ENCODE assay signal across 19 cellular contexts in the genomic region with DNA sequence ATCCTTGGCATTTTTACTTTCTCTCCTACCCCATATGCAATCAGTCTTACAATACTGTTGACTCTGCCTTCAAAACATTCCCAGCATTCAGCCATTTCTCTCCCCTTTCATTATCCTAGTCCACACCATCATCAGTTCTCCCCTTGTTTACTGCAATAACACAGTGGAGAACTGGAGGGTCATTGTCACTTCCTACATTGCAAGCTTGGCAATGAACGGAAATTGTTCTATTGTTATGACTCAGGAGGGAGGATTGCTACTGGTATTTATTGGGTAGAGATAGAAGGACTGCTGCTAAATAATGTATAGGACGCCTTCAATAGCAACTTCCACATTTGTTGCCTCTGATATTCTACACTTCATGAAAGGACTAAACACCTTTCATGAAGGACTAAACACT.
DNase-seq lines count a peak whose midpoint lies in the region; ATAC-seq and TF ChIP-seq lines count a peak whose summit lies in the region.
"Had no signal": no experiment of that assay in that cellular context is flagged by ENCODE, and none has a peak within 500 bp of the region (broad histone marks: within the 10 kb centered on the region; RNA-seq: fewer than 3 reads in every experiment).

No MANE protein-coding gene starts in this region.

- peak overlapping the region; percentile 6 for H3K27ac Mint-ChIP-seq in activated B cell treated with CpG ODN at 0.5 μM for 24 hours
- peak overlapping the region; percentile 49 for H3K27ac Mint-ChIP-seq in stimulated activated memory B cell treated with anti-CD40 and anti-IgM and Interleukin-4, amounts not matched to agents 10 μg/mL and 1 μg/mL and 100 μg/mL, for 72 hours
- H3K27ac Mint-ChIP-seq: CD8-positive, alpha-beta T cell had no signal

- DNase-seq in EL: peak; percentile 9
- DNase-seq in activated B cell treated with CpG ODN at 0.5 μM for 24 hours: no peak
- peak; percentile 31 for DNase-seq in glomerular endothelial cell (ENCODE audit: extremely low read depth, low read depth, low spot score)
- DNase-seq in anterior cingulate cortex (lab: John Stamatoyannopoulos, UW): no peak
- DNase-seq in AG20443 (ENCODE audit: low spot score): no peak
- no peak for DNase-seq in hepatocyte (ENCODE audit: low spot score)
- DNase-seq: C1 segment of cervical spinal cord; CD8-positive, alpha-beta T cell; GF-D8; KBM-7; NCI-H1092; NCI-H1436 treated with DMSO at 0.1 percent for 48 hours; NCI-H1930; NCI-H2227 treated with DMSO at 0.1 percent for 48 hours; NCI-H510A treated with DMSO at 0.1 percent for 48 hours; NCI-H82 had no signal

- H3K36me3 ChIP-seq in hepatocyte (replicated peaks; ENCODE audit: insufficient read depth, low read depth): no peaks in the 10 kb centered on the region

- CTCF ChIA-PET in activated B cell treated with CpG ODN at 0.5 μM for 24 hours (lab: Charles Lee): no interaction called here

- no peaks in the 10 kb centered on the region for H3K4me1 ChIP-seq in hepatocyte (ENCODE audit: insufficient read depth)

- intact Hi-C loops in activated B cell treated with CpG ODN at 0.5 μM for 24 hours (cut with micrococcal nuclease): loop anchor here (2.0 kb wide), 1 partner anchor 14 kb away; no protein-coding TSS in a partner anchor

- peaks cover 55% of the 10 kb centered on the region for H3K36me3 Mint-ChIP-seq in activated B cell treated with CpG ODN at 0.5 μM for 24 hours (ENCODE audit: low read depth)
- H3K36me3 Mint-ChIP-seq in stimulated activated memory B cell treated with anti-CD40 and anti-IgM and Interleukin-4, amounts not matched to agents 10 μg/mL and 1 μg/mL and 100 μg/mL, for 72 hours: peaks cover 26% of the 10 kb centered on the region
- H3K36me3 Mint-ChIP-seq: CD8-positive, alpha-beta T cell had no signal

- POLR2A ChIA-PET in activated B cell treated with CpG ODN at 0.5 μM for 24 hours (lab: Charles Lee): no interaction called here

- WGBS in hepatocyte (ENCODE audit: low lambda C conversion rate, missing lambda C conversion rate): 85% methylated on average over 2 of the region's 2 CpGs

- ATAC-seq in activated B cell treated with CpG ODN at 0.5 μM for 24 hours (ENCODE audit: low read depth) (no peak), GM21737 (IDR thresholded peaks at IDR 0.05; ENCODE audit: unreplicated experiment) (no peak)
- no peak for ATAC-seq in stimulated activated memory B cell treated with anti-CD40 and anti-IgM and Interleukin-4, amounts not matched to agents 10 μg/mL and 1 μg/mL and 100 μg/mL, for 72 hours
- ATAC-seq: CD8-positive, alpha-beta T cell; Right ventricle myocardium inferior had no signal

- H3K4me2 ChIP-seq in hepatocyte: no peak overlapping the region

- TF ChIP-seq CTCF in activated B cell treated with CpG ODN at 0.5 μM for 24 hours (IDR thresholded peaks at IDR 0.05) (no peak), hepatocyte (IDR thresholded peaks at IDR 0.05; ENCODE audit: poor library complexity) (no peak)

- no peak overlapping the region for H3K27ac ChIP-seq in hepatocyte

- no peaks in the 10 kb centered on the region for H3K9me2 ChIP-seq in hepatocyte (replicated peaks; ENCODE audit: insufficient read depth)

- H3K4me3 Mint-ChIP-seq in activated B cell treated with CpG ODN at 0.5 μM for 24 hours: no peak overlapping the region
- no peak overlapping the region for H3K4me3 Mint-ChIP-seq in stimulated activated memory B cell treated with anti-CD40 and anti-IgM and Interleukin-4, amounts not matched to agents 10 μg/mL and 1 μg/mL and 100 μg/mL, for 72 hours
- H3K4me3 Mint-ChIP-seq: CD8-positive, alpha-beta T cell had no signal

- no peaks in the 10 kb centered on the region for H3K9me3 ChIP-seq in hepatocyte (ENCODE audit: low read depth)

- H3K4me3 ChIP-seq in hepatocyte: no peak overlapping the region

- H2AFZ ChIP-seq in hepatocyte: no peak overlapping the region

- H3K27me3 ChIP-seq in hepatocyte: no peaks in the 10 kb centered on the region

- no peaks in the 10 kb centered on the region for H4K20me1 ChIP-seq in hepatocyte (ENCODE audit: insufficient read depth, poor library complexity, severe bottlenecking)

- no peaks in the 10 kb centered on the region for H3K9me3 Mint-ChIP-seq in activated B cell treated with CpG ODN at 0.5 μM for 24 hours
- peaks cover 6% of the 10 kb centered on the region for H3K9me3 Mint-ChIP-seq in stimulated activated memory B cell treated with anti-CD40 and anti-IgM and Interleukin-4, amounts not matched to agents 10 μg/mL and 1 μg/mL and 100 μg/mL, for 72 hours
- H3K9me3 Mint-ChIP-seq: CD8-positive, alpha-beta T cell had no signal

- no peaks in the 10 kb centered on the region for H3K79me2 ChIP-seq in hepatocyte

- H3K4me1 Mint-ChIP-seq in activated B cell treated with CpG ODN at 0.5 μM for 24 hours: peaks cover 1% of the 10 kb centered on the region
- peaks cover 10% of the 10 kb centered on the region for H3K4me1 Mint-ChIP-seq in stimulated activated memory B cell treated with anti-CD40 and anti-IgM and Interleukin-4, amounts not matched to agents 10 μg/mL and 1 μg/mL and 100 μg/mL, for 72 hours

- no peaks in the 10 kb centered on the region for H3K27me3 Mint-ChIP-seq in activated B cell treated with CpG ODN at 0.5 μM for 24 hours
- no peaks in the 10 kb centered on the region for H3K27me3 Mint-ChIP-seq in stimulated activated memory B cell treated with anti-CD40 and anti-IgM and Interleukin-4, amounts not matched to agents 10 μg/mL and 1 μg/mL and 100 μg/mL, for 72 hours

Comparison
In these comparisons a context has a peak if more than half of its experiments do, and no peak if none do; other contexts are left out.
1. DNase-seq: peak in EL (single experiment) and glomerular endothelial cell (single experiment); none in activated B cell treated with CpG ODN at 0.5 μM for 24 hours (single experiment), anterior cingulate cortex (0 of 58), AG20443 (single experiment) and hepatocyte (single experiment).